25 cellular contexts compared by ENCODE assay signal in genomic region chr6:118693562-118693961, GRCh38. TPM values are rescaled to one million over a fixed set of nuclear protein-coding genes. Genes with fewer than 3 reads are reported as not detected.
DNase-seq lines count a peak whose midpoint lies in the region; ATAC-seq and TF ChIP-seq lines count a peak whose summit lies in the region.
"Had no signal": no experiment of that assay in that cellular context is flagged by ENCODE, and none has a peak within 500 bp of the region (broad histone marks: within the 10 kb centered on the region; RNA-seq: fewer than 3 reads in every experiment).

No MANE protein-coding gene starts in this region.

- intact Hi-C loops in CD4-positive, alpha-beta T cell (cut with DNase I, micrococcal nuclease), result no loop called here
- intact Hi-C loops in gastrocnemius medialis (cut with DNase I; ENCODE audit: low total_unique reads), result loop anchor here (10.0 kb wide), 1 partner anchor 51 kb away; no protein-coding TSS in a partner anchor
- intact Hi-C loops in activated CD4-positive, alpha-beta T cell treated with anti-CD3 and anti-CD28 coated beads, Interleukin-2, amount 10 ng/mL, durations not matched to agents 24 days and 14 days (cut with micrococcal nuclease), result no loop called here

- no peaks in the 10 kb centered on the region for H3K27me3 ChIP-seq in CD4-positive, alpha-beta T cell (ENCODE audit: control insufficient read depth, insufficient read depth, low read length)
- H3K27me3 ChIP-seq in gastrocnemius medialis, result no peaks in the 10 kb centered on the region
- H3K27me3 ChIP-seq: BE2C, SJCRH30 had no signal

- no peak overlapping the region for H3K4me3 ChIP-seq in gastrocnemius medialis
- H3K4me3 ChIP-seq: PC-9, SJCRH30 had no signal

- in situ Hi-C loops in gastrocnemius medialis (cut with MboI; ENCODE audit: low sequenced_read_pairs in 4 of 4), result no loop called here

- no peak overlapping the region for H3K4me3 Mint-ChIP-seq in activated T-cell treated with anti-CD3 and anti-CD28 coated beads, Interleukin-2, amount 50 U/mL, for 24 hours
- no peak overlapping the region for H3K4me3 Mint-ChIP-seq in activated T-cell treated with anti-CD3 and anti-CD28 coated beads, Interleukin-2, amount 50 U/mL, for 4 hours
- H3K4me3 Mint-ChIP-seq in CD4-positive, alpha-beta T cell, result no peak overlapping the region
- H3K4me3 Mint-ChIP-seq in immature natural killer cell, result no peak overlapping the region
- H3K4me3 Mint-ChIP-seq in activated CD4-positive, alpha-beta T cell treated with anti-CD3 and anti-CD28 coated beads, Interleukin-2, amount 10 ng/mL, durations not matched to agents 24 days and 14 days, result no peak overlapping the region
- H3K4me3 Mint-ChIP-seq: CD14-positive monocyte, IgD-negative memory B cell had no signal

- H3K4me1 Mint-ChIP-seq in activated T-cell treated with anti-CD3 and anti-CD28 coated beads, Interleukin-2, amount 50 U/mL, for 24 hours (ENCODE audit: low read depth), result peaks cover 80% of the 10 kb centered on the region
- peaks cover 70% of the 10 kb centered on the region for H3K4me1 Mint-ChIP-seq in activated T-cell treated with anti-CD3 and anti-CD28 coated beads, Interleukin-2, amount 50 U/mL, for 4 hours (ENCODE audit: low read depth)
- peaks cover 91% of the 10 kb centered on the region for H3K4me1 Mint-ChIP-seq in CD4-positive, alpha-beta T cell (ENCODE audit: low read depth)
- H3K4me1 Mint-ChIP-seq in immature natural killer cell, result peaks cover 56 to 85% of the 10 kb centered on the region in 2 donors
- H3K4me1 Mint-ChIP-seq in activated CD4-positive, alpha-beta T cell treated with anti-CD3 and anti-CD28 coated beads, Interleukin-2, amount 10 ng/mL, durations not matched to agents 24 days and 14 days, result peaks cover 40% of the 10 kb centered on the region

- DNase-seq in activated T-cell treated with anti-CD3 and anti-CD28 coated beads, Interleukin-2, amount 50 U/mL, for 24 hours, result no peak
- no peak for DNase-seq in activated T-cell treated with anti-CD3 and anti-CD28 coated beads, Interleukin-2, amount 50 U/mL, for 4 hours
- no peak for DNase-seq in CD4-positive, alpha-beta T cell
- DNase-seq in immature natural killer cell (no peak), gastrocnemius medialis (peak; percentile 30 to 35)
- DNase-seq in activated CD4-positive, alpha-beta T cell treated with anti-CD3 and anti-CD28 coated beads, Interleukin-2, amount 10 ng/mL, durations not matched to agents 24 days and 14 days, result no peak
- DNase-seq: 8988T; ACHN; BE2C; Caco-2; HCEC 1CT; NCI-H1048; NCI-H1417; NCI-H1694; NCI-H2029 treated with DMSO at 0.1 percent for 48 hours; NCI-H446 treated with DMSO at 0.1 percent for 48 hours; NCI-H526; NCI-H82; NK-92 treated with Interleukin-12 subunit alpha and Interleukin-12 subunit beta, amount 100 ng/mL, for 24 hours; PC-9; SJCRH30 had no signal

- peak overlapping the region; percentile 40 for H3K27ac Mint-ChIP-seq in activated T-cell treated with anti-CD3 and anti-CD28 coated beads, Interleukin-2, amount 50 U/mL, for 24 hours
- H3K27ac Mint-ChIP-seq in CD4-positive, alpha-beta T cell, result peak overlapping the region; percentile 48
- peak overlapping the region in 4 of 6 donors; percentile 27 to 64 (median 42) for H3K27ac Mint-ChIP-seq in immature natural killer cell
- H3K27ac Mint-ChIP-seq in activated CD4-positive, alpha-beta T cell treated with anti-CD3 and anti-CD28 coated beads, Interleukin-2, amount 10 ng/mL, durations not matched to agents 24 days and 14 days, result no peak overlapping the region
- H3K27ac Mint-ChIP-seq: CD14-positive monocyte had no signal

- peaks cover 18 to 34% of the 10 kb centered on the region in 2 donors for H3K4me1 ChIP-seq in gastrocnemius medialis
- H3K4me1 ChIP-seq: Caco-2, SJCRH30 had no signal

- no peaks in the 10 kb centered on the region for H3K9me3 ChIP-seq in CD4-positive, alpha-beta T cell (ENCODE audit: control insufficient read depth, low read length)
- no peaks in the 10 kb centered on the region for H3K9me3 ChIP-seq in gastrocnemius medialis
- H3K9me3 ChIP-seq: BE2C, Caco-2, SJCRH30 had no signal

- no peak for TF ChIP-seq POLR2A in gastrocnemius medialis (IDR thresholded peaks at IDR 0.05)

- no peaks in the 10 kb centered on the region for H3K27me3 Mint-ChIP-seq in activated T-cell treated with anti-CD3 and anti-CD28 coated beads, Interleukin-2, amount 50 U/mL, for 24 hours
- H3K27me3 Mint-ChIP-seq in activated T-cell treated with anti-CD3 and anti-CD28 coated beads, Interleukin-2, amount 50 U/mL, for 4 hours (ENCODE audit: low read depth), result no peaks in the 10 kb centered on the region
- H3K27me3 Mint-ChIP-seq in CD4-positive, alpha-beta T cell, result no peaks in the 10 kb centered on the region
- no peaks in the 10 kb centered on the region for H3K27me3 Mint-ChIP-seq in immature natural killer cell (ENCODE audit: low read depth in 3 of 3)
- H3K27me3 Mint-ChIP-seq in activated CD4-positive, alpha-beta T cell treated with anti-CD3 and anti-CD28 coated beads, Interleukin-2, amount 10 ng/mL, durations not matched to agents 24 days and 14 days, result no peaks in the 10 kb centered on the region
- H3K27me3 Mint-ChIP-seq: IgD-negative memory B cell had no signal

- peaks cover 5% of the 10 kb centered on the region for H3K9me3 Mint-ChIP-seq in activated T-cell treated with anti-CD3 and anti-CD28 coated beads, Interleukin-2, amount 50 U/mL, for 24 hours
- no peaks in the 10 kb centered on the region for H3K9me3 Mint-ChIP-seq in activated T-cell treated with anti-CD3 and anti-CD28 coated beads, Interleukin-2, amount 50 U/mL, for 4 hours
- no peaks in the 10 kb centered on the region for H3K9me3 Mint-ChIP-seq in CD4-positive, alpha-beta T cell
- no peaks in the 10 kb centered on the region for H3K9me3 Mint-ChIP-seq in immature natural killer cell
- peaks cover 8% of the 10 kb centered on the region for H3K9me3 Mint-ChIP-seq in activated CD4-positive, alpha-beta T cell treated with anti-CD3 and anti-CD28 coated beads, Interleukin-2, amount 10 ng/mL, durations not matched to agents 24 days and 14 days
- H3K9me3 Mint-ChIP-seq: IgD-negative memory B cell had no signal

- POLR2A ChIA-PET in CD4-positive, alpha-beta T cell (lab: Charles Lee), result interaction anchor here (0.9 to 2.2 kb wide), 3 partner anchors 9 to 16 kb away, joined by 3 to 7 read pairs (median 4); no protein-coding TSS in a partner anchor

- TF ChIP-seq CTCF in CD4-positive, alpha-beta T cell (IDR thresholded peaks at IDR 0.05), result no peak
- TF ChIP-seq CTCF in gastrocnemius medialis (IDR thresholded peaks at IDR 0.05 in 4 of 5, conservative IDR thresholded peaks at IDR 0.05 in 1 of 5), result no peak

- H3K36me3 Mint-ChIP-seq in activated T-cell treated with anti-CD3 and anti-CD28 coated beads, Interleukin-2, amount 50 U/mL, for 24 hours (ENCODE audit: low read depth), result peaks cover 80% of the 10 kb centered on the region
- H3K36me3 Mint-ChIP-seq in activated T-cell treated with anti-CD3 and anti-CD28 coated beads, Interleukin-2, amount 50 U/mL, for 4 hours (ENCODE audit: insufficient read depth), result peaks cover 28% of the 10 kb centered on the region
- peaks cover 77% of the 10 kb centered on the region for H3K36me3 Mint-ChIP-seq in CD4-positive, alpha-beta T cell (ENCODE audit: low read depth)
- H3K36me3 Mint-ChIP-seq in immature natural killer cell, result peaks cover 9 to 16% (median 10%) of the 10 kb centered on the region in 3 donors
- H3K36me3 Mint-ChIP-seq in activated CD4-positive, alpha-beta T cell treated with anti-CD3 and anti-CD28 coated beads, Interleukin-2, amount 10 ng/mL, durations not matched to agents 24 days and 14 days (ENCODE audit: low read depth), result peaks cover 64% of the 10 kb centered on the region
- H3K36me3 Mint-ChIP-seq: CD14-positive monocyte had no signal

- CTCF ChIA-PET in CD4-positive, alpha-beta T cell (lab: Charles Lee), result interaction anchor here (1.5 kb wide), 1 partner anchor 23 kb away, joined by 3 read pairs; no protein-coding TSS in a partner anchor

- no peak for ATAC-seq in activated T-cell treated with anti-CD3 and anti-CD28 coated beads, Interleukin-2, amount 50 U/mL, for 4 hours
- no peak for ATAC-seq in CD4-positive, alpha-beta T cell (ENCODE audit: poor library complexity)
- ATAC-seq in gastrocnemius medialis (peak; percentile 78 to 80), HG03045 (IDR thresholded peaks at IDR 0.05; ENCODE audit: unreplicated experiment) (no peak)
- ATAC-seq: Right ventricle myocardium inferior had no signal

- no peaks in the 10 kb centered on the region for H3K36me3 ChIP-seq in gastrocnemius medialis
- H3K36me3 ChIP-seq: BE2C, SJCRH30 had no signal

- H3K27ac ChIP-seq in CD4-positive, alpha-beta T cell (ENCODE audit: low read depth, low read length), result no peak overlapping the region
- peak overlapping the region; percentile 56 to 76 (median 62) for H3K27ac ChIP-seq in gastrocnemius medialis
- H3K27ac ChIP-seq: PC-9, SJCRH30 had no signal

RNA-seq across cellular contexts. Expression of gene CEP85L, which starts 42.2 kb away (rescaled TPM):
- total RNA-seq in activated T-cell treated with anti-CD3 and anti-CD28 coated beads, Interleukin-2, amount 50 U/mL, for 4 hours, result 10 to 100 TPM; 23.1 to 27.9 (median 26.8) TPM
- total RNA-seq in CD4-positive, alpha-beta T cell, result 10 to 100 TPM; 76.2 to 80.7 TPM
- polyA plus RNA-seq in immature natural killer cell, result 10 to 100 TPM; 20.1 to 23.5 (median 21.5) TPM
- total RNA-seq in gastrocnemius medialis, result 10 to 100 TPM; 15.6 to 22.8 (median 21.9) TPM
- total RNA-seq in activated CD4-positive, alpha-beta T cell treated with anti-CD3 and anti-CD28 coated beads, Interleukin-2, amount 10 ng/mL, durations not matched to agents 24 days and 14 days, result 42.3 and 42.7 TPM in 2 replicates

Comparison
In these comparisons a context has a peak if more than half of its experiments do, and no peak if none do; other contexts are left out.
1. DNase-seq: peak in gastrocnemius medialis (2 of 2); none in activated T-cell treated with anti-CD3 and anti-CD28 coated beads, Interleukin-2, amount 50 U/mL, for 24 hours (single experiment), activated T-cell treated with anti-CD3 and anti-CD28 coated beads, Interleukin-2, amount 50 U/mL, for 4 hours (single experiment), CD4-positive, alpha-beta T cell (0 of 10), immature natural killer cell (0 of 3) and activated CD4-positive, alpha-beta T cell treated with anti-CD3 and anti-CD28 coated beads, Interleukin-2, amount 10 ng/mL, durations not matched to agents 24 days and 14 days (single experiment).
2. ATAC-seq: peak in gastrocnemius medialis (2 of 2); none in activated T-cell treated with anti-CD3 and anti-CD28 coated beads, Interleukin-2, amount 50 U/mL, for 4 hours (0 of 2), CD4-positive, alpha-beta T cell (single experiment) and HG03045 (single experiment).